13 cellular contexts compared by ENCODE assay signal in genomic region chr19:23855676-23856075, GRCh38.
"Had no signal": no experiment of that assay in that cellular context is flagged by ENCODE, and none has a peak within 500 bp of the region (broad histone marks: within the 10 kb centered on the region; RNA-seq: fewer than 3 reads in every experiment).

No MANE protein-coding gene starts in this region.

- DNase-seq: activated CD4-positive, alpha-beta T cell treated with anti-CD3 and anti-CD28 coated beads for 48 hours; activated CD8-positive, alpha-beta memory T cell treated with anti-CD3 and anti-CD28 coated beads, Interleukin-2, amount 50 U/mL, for 48 hours; activated CD8-positive, alpha-beta T cell treated with anti-CD3 and anti-CD28 coated beads, Interleukin-2, amount 10 ng/mL, durations not matched to agents 7 days and 5 days; activated naive CD4-positive, alpha-beta T cell treated with anti-CD3 and anti-CD28 coated beads for 36 hours; heart left ventricle; ovary; stimulated activated CD4-positive, alpha-beta T cell treated with anti-CD3 and anti-CD28 coated beads, Interleukin-2, amount 100 ng/mL, for 48 hours; stimulated activated naive CD8-positive, alpha-beta T cell treated with anti-CD3 and anti-CD28 coated beads, Interleukin-15, Interleukin-2, amounts not matched to agents 100 U/mL and 50 U/mL, for 24 hours; T1000; testis had no signal

- H3K27ac ChIP-seq: cardiac muscle cell, heart left ventricle, ovary, testis, VCaP had no signal

- H3K4me1 ChIP-seq: heart left ventricle, testis had no signal

- H3K4me1 Mint-ChIP-seq: neural crest cell had no signal

- H3K27me3 ChIP-seq: cardiac muscle cell, heart left ventricle, ovary, testis had no signal

- H3K27ac Mint-ChIP-seq: activated CD8-positive, alpha-beta T cell treated with anti-CD3 and anti-CD28 coated beads, Interleukin-2, amount 10 ng/mL, durations not matched to agents 7 days and 5 days; activated naive CD4-positive, alpha-beta T cell treated with anti-CD3 and anti-CD28 coated beads for 36 hours had no signal

- H3K4me3 ChIP-seq: cardiac muscle cell, heart left ventricle, ovary, testis had no signal

- H3K36me3 ChIP-seq: cardiac muscle cell, heart left ventricle, ovary had no signal

- ATAC-seq: activated CD8-positive, alpha-beta T cell treated with anti-CD3 and anti-CD28 coated beads, Interleukin-2, amount 10 ng/mL, durations not matched to agents 7 days and 5 days; heart left ventricle; stimulated activated naive CD8-positive, alpha-beta T cell treated with anti-CD3 and anti-CD28 coated beads, Interleukin-15, Interleukin-2, amounts not matched to agents 100 U/mL and 50 U/mL, for 24 hours had no signal

- H3K4me3 Mint-ChIP-seq: activated CD8-positive, alpha-beta T cell treated with anti-CD3 and anti-CD28 coated beads, Interleukin-2, amount 10 ng/mL, durations not matched to agents 7 days and 5 days; activated naive CD4-positive, alpha-beta T cell treated with anti-CD3 and anti-CD28 coated beads for 36 hours; neural crest cell had no signal

- H3K9me3 ChIP-seq: ovary, testis had no signal
